Comparison of ENCODE assay signal across 18 cellular contexts in genomic region chr7:147298611-147299043, GRCh38.
DNase-seq lines count a peak whose midpoint lies in the region; ATAC-seq and TF ChIP-seq lines count a peak whose summit lies in the region.
"Had no signal": no experiment of that assay in that cellular context is flagged by ENCODE, and none has a peak within 500 bp of the region (broad histone marks: within the 10 kb centered on the region; RNA-seq: fewer than 3 reads in every experiment).

No MANE protein-coding gene starts in this region.

- H3K4me3 ChIP-seq in adipocyte (ENCODE audit: low read length) (no peak overlapping the region), upper lobe of right lung (no peak overlapping the region)
- H3K4me3 ChIP-seq: A549, breast epithelium, gastroesophageal sphincter had no signal

- H3K27me3 Mint-ChIP-seq in osteocyte (ENCODE audit: unreplicated experiment), result no peaks in the 10 kb centered on the region
- H3K27me3 Mint-ChIP-seq in immature natural killer cell (ENCODE audit: low read depth in 3 of 3), result peaks cover 0 to 2% (median 0%) of the 10 kb centered on the region in 3 donors
- H3K27me3 Mint-ChIP-seq: activated CD8-positive, alpha-beta T cell treated with anti-CD3 and anti-CD28 coated beads for 36 hours had no signal

- TF ChIP-seq CTCF in osteocyte (IDR thresholded peaks at IDR 0.05), result no peak
- no peak for TF ChIP-seq CTCF in upper lobe of right lung (IDR thresholded peaks at IDR 0.05)

- intact Hi-C loops in posterior vena cava (cut with DNase I), result loop anchor here in 1 of 2 donors (5.0 kb wide), 1 partner anchor 821 kb away; no protein-coding TSS in a partner anchor
- intact Hi-C loops in upper lobe of right lung (cut with DNase I), result no loop called here

- H3K9me3 Mint-ChIP-seq in osteocyte (ENCODE audit: unreplicated experiment) (no peaks in the 10 kb centered on the region), immature natural killer cell (peaks cover 0 to 10% (median 0%) of the 10 kb centered on the region in 6 donors)
- H3K9me3 Mint-ChIP-seq: activated CD8-positive, alpha-beta T cell treated with anti-CD3 and anti-CD28 coated beads for 36 hours had no signal

- H3K27me3 ChIP-seq in adipocyte (replicated peaks; ENCODE audit: control insufficient read depth, insufficient read depth, low read length) (no peaks in the 10 kb centered on the region), upper lobe of right lung (no peaks in the 10 kb centered on the region)
- H3K27me3 ChIP-seq: breast epithelium, gastroesophageal sphincter had no signal

- H3K36me3 ChIP-seq in adipocyte (ENCODE audit: control insufficient read depth, insufficient read depth, low read length, severe bottlenecking) (no peaks in the 10 kb centered on the region), upper lobe of right lung (no peaks in the 10 kb centered on the region)
- H3K36me3 ChIP-seq: breast epithelium, gastroesophageal sphincter had no signal

- no peak overlapping the region for H3K9ac ChIP-seq in adipocyte (ENCODE audit: low read length)
- H3K9ac ChIP-seq: KMS-11 had no signal

- H3K4me1 ChIP-seq in adipocyte (ENCODE audit: control insufficient read depth, insufficient read depth, low read length) (no peaks in the 10 kb centered on the region), upper lobe of right lung (no peaks in the 10 kb centered on the region)
- H3K4me1 ChIP-seq: A549, breast epithelium, gastroesophageal sphincter had no signal

- H3K36me3 Mint-ChIP-seq in osteocyte (ENCODE audit: unreplicated experiment), result no peaks in the 10 kb centered on the region
- H3K36me3 Mint-ChIP-seq in immature natural killer cell, result no peaks in the 10 kb centered on the region

- H3K4me3 Mint-ChIP-seq in osteocyte (ENCODE audit: unreplicated experiment), result no peak overlapping the region
- no peak overlapping the region for H3K4me3 Mint-ChIP-seq in immature natural killer cell
- H3K4me3 Mint-ChIP-seq: activated CD8-positive, alpha-beta T cell treated with anti-CD3 and anti-CD28 coated beads for 36 hours had no signal

- DNase-seq in NCI-H2029 (lab: John Stamatoyannopoulos, UW), result peak; percentile 16
- no peak for DNase-seq in NCI-H2029 treated with DMSO at 0.1 percent for 48 hours (lab: John Stamatoyannopoulos, UW)
- peak; percentile 32 for DNase-seq in NCI-H2107 (lab: John Stamatoyannopoulos, UW)
- peak; percentile 61 for DNase-seq in adipocyte (ENCODE audit: low read depth)
- DNase-seq in osteocyte (ENCODE audit: extremely low spot score, unreplicated experiment), result no peak
- no peak for DNase-seq in posterior vena cava (ENCODE audit: low spot score)
- DNase-seq in upper lobe of right lung, result no peak
- DNase-seq in immature natural killer cell, result no peak
- DNase-seq: activated CD8-positive, alpha-beta T cell treated with anti-CD3 and anti-CD28 coated beads for 36 hours; activated effector memory CD4-positive, alpha-beta T cell treated with anti-CD3 and anti-CD28 coated beads, Interleukin-2, amount 50 U/mL, for 16 hours; GOT3; kidney glomerular epithelial cell; NCI-H82; Right ventricle myocardium superior had no signal

- H3K27ac ChIP-seq in upper lobe of right lung, result no peak overlapping the region
- H3K27ac ChIP-seq: A549, breast epithelium, gastroesophageal sphincter, KMS-11 had no signal

- H3K27ac Mint-ChIP-seq in osteocyte (ENCODE audit: unreplicated experiment), result peak overlapping the region; percentile 40
- H3K27ac Mint-ChIP-seq in immature natural killer cell, result no peak overlapping the region
- H3K27ac Mint-ChIP-seq: activated CD8-positive, alpha-beta T cell treated with anti-CD3 and anti-CD28 coated beads for 36 hours had no signal

- H3K4me1 Mint-ChIP-seq in osteocyte (ENCODE audit: unreplicated experiment), result peaks cover 14% of the 10 kb centered on the region
- peaks cover 13 to 22% of the 10 kb centered on the region in 2 donors for H3K4me1 Mint-ChIP-seq in immature natural killer cell

- no peaks in the 10 kb centered on the region for H3K9me3 ChIP-seq in adipocyte (ENCODE audit: control insufficient read depth, low read length)
- H3K9me3 ChIP-seq in upper lobe of right lung, result no peaks in the 10 kb centered on the region
- H3K9me3 ChIP-seq: breast epithelium, gastroesophageal sphincter had no signal

- no peak for ATAC-seq in upper lobe of right lung
- ATAC-seq: A549; activated CD8-positive, alpha-beta T cell treated with anti-CD3 and anti-CD28 coated beads for 36 hours; gastroesophageal sphincter had no signal

Comparison
In these comparisons a context has a peak if more than half of its experiments do, and no peak if none do; other contexts are left out.
1. DNase-seq: peak in NCI-H2029 (single experiment), NCI-H2107 (single experiment) and adipocyte (single experiment); none in NCI-H2029 treated with DMSO at 0.1 percent for 48 hours (single experiment), osteocyte (single experiment), posterior vena cava (single experiment), upper lobe of right lung (single experiment) and immature natural killer cell (0 of 3).